Comparison of ENCODE assay signal across 15 cellular contexts in genomic region chr2:43026451-43027102, GRCh38.
A peak's percentile ranks its signal among the peaks of the same experiment; 100 is the strongest.
DNase-seq lines count a peak whose midpoint lies in the region; ATAC-seq and TF ChIP-seq lines count a peak whose summit lies in the region.
"Had no signal": no experiment of that assay in that cellular context is flagged by ENCODE, and none has a peak within 500 bp of the region (broad histone marks: within the 10 kb centered on the region; RNA-seq: fewer than 3 reads in every experiment).

No MANE protein-coding gene starts in this region.

- H3K4me1 ChIP-seq in IMR-90 (ENCODE audit: control insufficient read depth, insufficient read depth, low read length) (peaks cover 6% of the 10 kb centered on the region), heart left ventricle (peaks cover 0 to 40% (median 27%) of the 10 kb centered on the region in 12 donors), testis (peaks cover 11% of the 10 kb centered on the region), PC-3 (ENCODE audit: insufficient read depth, low read length) (0 out of 2 replicates have a peak, but pooled peaks cover 3% of the 10 kb centered on the region)

- dilution Hi-C loops in IMR-90 (cut with HindIII; ENCODE audit: low sequenced_read_pairs, unreplicated experiment) = no loop called here

- H2BK20ac ChIP-seq in IMR-90 (ENCODE audit: low read depth, low read length) = peak overlapping the region; percentile 15

- H3K18ac ChIP-seq in IMR-90 (ENCODE audit: low read depth, low read length) = peak overlapping the region; percentile 6; the same call in 1 of the 2 replicates

- H3K27ac Mint-ChIP-seq in natural killer cell treated with Interleukin-12 subunit alpha and Interleukin-12 subunit beta and Interleukin-15 and Interleukin-18, amount 100 ng/mL, for 72 hours = no peak overlapping the region

- H3K27me3 Mint-ChIP-seq in natural killer cell treated with Interleukin-12 subunit alpha and Interleukin-12 subunit beta and Interleukin-15 and Interleukin-18, amount 100 ng/mL, for 72 hours = peaks cover 3 to 7% of the 10 kb centered on the region in 2 donors
- H3K27me3 Mint-ChIP-seq: type B pancreatic cell had no signal

- H2AFZ ChIP-seq in IMR-90 (replicated peaks; ENCODE audit: low read length, poor library complexity) = no peak overlapping the region
- H2AFZ ChIP-seq in PC-3 (ENCODE audit: low read length) = no peak overlapping the region

- TF ChIP-seq RAD21 in IMR-90 (IDR thresholded peaks at IDR 0.05; ENCODE audit: low read length) = no peak

- H3K27me3 ChIP-seq in IMR-90 (ENCODE audit: control insufficient read depth, insufficient read depth, low read length) (no peaks in the 10 kb centered on the region), heart left ventricle (no peaks in the 10 kb centered on the region), testis (no peaks in the 10 kb centered on the region), PC-3 (ENCODE audit: low read length) (no peaks in the 10 kb centered on the region)
- H3K27me3 ChIP-seq: body of pancreas had no signal

- H3K4me1 Mint-ChIP-seq in natural killer cell treated with Interleukin-12 subunit alpha and Interleukin-12 subunit beta and Interleukin-15 and Interleukin-18, amount 100 ng/mL, for 72 hours (ENCODE audit: low read depth in 2 of 2) = peaks cover 9 to 31% of the 10 kb centered on the region in 2 donors

- ATAC-seq in IMR-90 (ENCODE audit: low read depth) (no peak), heart left ventricle (peak; percentile 10 to 53 (median 22)), PC-3 (no peak)
- peak in 1 of 2 donors; percentile 8 for ATAC-seq in natural killer cell treated with Interleukin-12 subunit alpha and Interleukin-12 subunit beta and Interleukin-15 and Interleukin-18, amount 100 ng/mL, for 72 hours
- ATAC-seq: body of pancreas had no signal

- H2AK5ac ChIP-seq in IMR-90 (ENCODE audit: low read depth, low read length) = peak overlapping the region; percentile 92; the same call in 1 of the 2 replicates

- no peak for TF ChIP-seq CTCF in IMR-90 (conservative IDR thresholded peaks at IDR 0.05; ENCODE audit: low read depth, low read length)
- TF ChIP-seq CTCF in heart left ventricle (IDR thresholded peaks at IDR 0.05) = no peak
- no peak for TF ChIP-seq CTCF in testis (IDR thresholded peaks at IDR 0.05)
- TF ChIP-seq CTCF in PC-3 (conservative IDR thresholded peaks at IDR 0.05; ENCODE audit: low read depth, low read length) = no peak

- H4K8ac ChIP-seq in IMR-90 (ENCODE audit: low read depth in 2 of 2, low read length in 2 of 2) = peak overlapping the region in 1 of 2 experiments; percentile 26; a peak in 1 of 4 replicates

- H3K14ac ChIP-seq in IMR-90 (replicated peaks; ENCODE audit: low read depth, low read length) = 0 out of 2 replicates have a peak overlapping the region, but pooled peaks have one; percentile 37

- H4K5ac ChIP-seq in IMR-90 (ENCODE audit: low read depth, low read length) = no peak overlapping the region; the same call in 1 of the 2 replicates

- BruUV-seq in IMR-90 (replicated peaks; lab: Mats Ljungman, UMichigan) (no TSS peak), PC-3 (replicated peaks; lab: Mats Ljungman, UMichigan) (no TSS peak)

- H3F3A ChIP-seq in PC-3 (ENCODE audit: low read length, unreplicated experiment) = no peaks in the 10 kb centered on the region

- peak overlapping the region; percentile 47; the same call in 1 of the 3 replicates for H2BK15ac ChIP-seq in IMR-90 (ENCODE audit: low read depth, low read length)

- in situ Hi-C loops in IMR-90 (cut with MboI; ENCODE audit: low sequenced_read_pairs) (no loop called here), ACHN (cut with HindIII; ENCODE audit: low pct_ligation_motif_present, low pct_unique_long_range_greater_than_20kb, low sequenced_read_pairs) (no loop called here)

- 100% methylated on average over 9 of the region's 17 CpGs; no CpG with 5 or more reads in 1 of the 2 experiments for WGBS in IMR-90 (ENCODE audit: extremely low coverage in 2 of 2, insufficient read length in 1 of 2), 2 experiments
- 72 to 82% (median 75%) methylated on average over 17 of the region's 17 CpGs for WGBS in heart left ventricle, 4 donors
- WGBS in testis, 2 donors = 83 to 85% methylated on average over 17 of the region's 17 CpGs

- peaks cover 0 to 4% of the 10 kb centered on the region in 2 experiments; a peak in 1 of 4 replicates for H3K79me1 ChIP-seq in IMR-90 (ENCODE audit: low read depth in 1 of 2, low read length in 2 of 2)

- H2AK9ac ChIP-seq in IMR-90 (replicated peaks; ENCODE audit: low read depth, low read length, poor library complexity) = no peak overlapping the region

- peak overlapping the region; percentile 36; the same call in 1 of the 2 replicates for H2BK120ac ChIP-seq in IMR-90 (ENCODE audit: low read depth, low read length)

- H4K20me1 ChIP-seq in IMR-90 (ENCODE audit: insufficient read depth, low read length) = no peaks in the 10 kb centered on the region
- no peaks in the 10 kb centered on the region for H4K20me1 ChIP-seq in PC-3 (ENCODE audit: low read length)

- H3K36me3 ChIP-seq in IMR-90 (ENCODE audit: control insufficient read depth, insufficient read depth, low read length) (no peaks in the 10 kb centered on the region), heart left ventricle (no peaks in the 10 kb centered on the region), testis (ENCODE audit: low read depth, missing control alignments) (no peaks in the 10 kb centered on the region), PC-3 (ENCODE audit: low read depth, low read length) (no peaks in the 10 kb centered on the region)

- no peak overlapping the region for H3K9ac ChIP-seq in IMR-90 (ENCODE audit: low read depth, low read length)
- no peak overlapping the region for H3K9ac ChIP-seq in PC-3 (ENCODE audit: low read length)

- H3K36me3 Mint-ChIP-seq in natural killer cell treated with Interleukin-12 subunit alpha and Interleukin-12 subunit beta and Interleukin-15 and Interleukin-18, amount 100 ng/mL, for 72 hours = peaks cover 8% of the 10 kb centered on the region

- H3K4me3 ChIP-seq in IMR-90 (ENCODE audit: insufficient read depth, low read depth, low read length) = no peak overlapping the region
- H3K4me3 ChIP-seq in heart left ventricle = no peak overlapping the region
- no peak overlapping the region for H3K4me3 ChIP-seq in testis
- no peak overlapping the region for H3K4me3 ChIP-seq in PC-3 (ENCODE audit: low read length)
- H3K4me3 ChIP-seq: body of pancreas, mucosa of descending colon had no signal

- H3K9me1 ChIP-seq in IMR-90 (ENCODE audit: insufficient read depth, low read length) = peaks cover 5% of the 10 kb centered on the region

- H3K4ac ChIP-seq in IMR-90 (ENCODE audit: low read depth, low read length) = peak overlapping the region; percentile 43

- DNase-seq in IMR-90 (no peak), heart left ventricle (peak in 1 of 5 donors; percentile 47), testis (no peak), PC-3 (no peak), GOT3 (lab: John Stamatoyannopoulos, UW) (no peak), D341Med (ENCODE audit: low spot score) (no peak), ACHN (no peak)
- peak; percentile 58 for DNase-seq in natural killer cell treated with Interleukin-12 subunit alpha and Interleukin-12 subunit beta and Interleukin-15 and Interleukin-18, amount 100 ng/mL, for 72 hours (ENCODE audit: low spot score)
- DNase-seq: activated gamma-delta T cell treated with Interleukin-2 at 50 U/mL for 16 hours; effector CD8-positive, alpha-beta T cell; NCI-H2029 treated with DMSO at 0.1 percent for 48 hours; NCI-H526 had no signal

- peaks cover 5% of the 10 kb centered on the region; the same call in 1 of the 2 replicates for H3K9me3 ChIP-seq in IMR-90 (ENCODE audit: control insufficient read depth, insufficient read depth, low read length)
- H3K9me3 ChIP-seq in heart left ventricle = peaks cover 0 to 10% (median 0%) of the 10 kb centered on the region in 12 donors
- no peaks in the 10 kb centered on the region for H3K9me3 ChIP-seq in testis
- H3K9me3 ChIP-seq in PC-3 (ENCODE audit: low read length) = no peaks in the 10 kb centered on the region
- H3K9me3 ChIP-seq: body of pancreas, mucosa of descending colon had no signal

- no peaks in the 10 kb centered on the region for H3K9me2 ChIP-seq in PC-3 (replicated peaks; ENCODE audit: low read length)

- TF ChIP-seq POLR2A in IMR-90 (IDR thresholded peaks at IDR 0.05; ENCODE audit: low read depth, low read length) (no peak), heart left ventricle (IDR thresholded peaks at IDR 0.05) (no peak), testis (IDR thresholded peaks at IDR 0.05) (no peak)

- peaks cover 5% of the 10 kb centered on the region for H3K9me3 Mint-ChIP-seq in natural killer cell treated with Interleukin-12 subunit alpha and Interleukin-12 subunit beta and Interleukin-15 and Interleukin-18, amount 100 ng/mL, for 72 hours

- H3K27ac ChIP-seq in IMR-90 (ENCODE audit: insufficient read depth, low read length) (no peak overlapping the region), heart left ventricle (peak overlapping the region in 10 of 12 donors; percentile 43 to 68 (median 50)), testis (peak overlapping the region; percentile 15 to 25), PC-3 (ENCODE audit: low read length) (no peak overlapping the region)

- H2BK5ac ChIP-seq in IMR-90 (ENCODE audit: low read depth, low read length, poor library complexity, severe bottlenecking) = no peak overlapping the region

- POLR2A ChIA-PET in IMR-90 (lab: Charles Lee; ENCODE audit: unreplicated experiment) (no interaction called here), PC-3 (lab: Charles Lee; ENCODE audit: unreplicated experiment) (no interaction called here)

- CTCF ChIA-PET in IMR-90 (lab: Yijun Ruan, JAX) (no interaction called here), PC-3 (lab: Charles Lee) (no interaction called here)

- intact Hi-C loops in IMR-90 (cut with micrococcal nuclease) (no loop called here), heart left ventricle (cut with DNase I) (loop anchor here in 8 of 10 donors (5.0 to 10.0 kb wide), 7 partner anchors 41 to 146 kb away; no protein-coding TSS in a partner anchor), testis (cut with DNase I; ENCODE audit: low total_unique reads) (no loop called here), PC-3 (cut with micrococcal nuclease) (no loop called here)

- no peak overlapping the region for H3K23ac ChIP-seq in IMR-90 (ENCODE audit: low read depth, low read length)

- H3K56ac ChIP-seq in IMR-90 (ENCODE audit: extremely low read depth, insufficient read depth, low read length) = no peak overlapping the region

- no peaks in the 10 kb centered on the region for H3K79me2 ChIP-seq in PC-3 (ENCODE audit: low read length)

- H4K91ac ChIP-seq in IMR-90 (ENCODE audit: insufficient read depth, low read depth, low read length) = no peak overlapping the region

- H3K4me3 Mint-ChIP-seq in natural killer cell treated with Interleukin-12 subunit alpha and Interleukin-12 subunit beta and Interleukin-15 and Interleukin-18, amount 100 ng/mL, for 72 hours = no peak overlapping the region
- H3K4me3 Mint-ChIP-seq: type B pancreatic cell had no signal

- H3K4me2 ChIP-seq in IMR-90 (ENCODE audit: low read depth, low read length) (no peak overlapping the region), PC-3 (ENCODE audit: low read length) (no peak overlapping the region)

TF ChIP-seq in IMR-90, 13 proteins besides CTCF, POLR2A, EP300 and RAD21 (continues in another document):
- TF ChIP-seq SMC3 (IDR thresholded peaks at IDR 0.05; ENCODE audit: low read depth, low read length) = no peak
- no peak for TF ChIP-seq CEBPB (IDR thresholded peaks at IDR 0.05; ENCODE audit: low read depth, low read length)
- no peak for TF ChIP-seq MAFK (IDR thresholded peaks at IDR 0.05; ENCODE audit: low read depth, low read length)
- TF ChIP-seq MXI1 (IDR thresholded peaks at IDR 0.05; ENCODE audit: borderline replicate concordance, low read depth, low read length) = no peak

Comparison
In these comparisons a context has a peak if more than half of its experiments do, and no peak if none do; other contexts are left out.
1. ATAC-seq: peak in heart left ventricle (4 of 4); none in IMR-90 (single experiment) and PC-3 (single experiment).
2. H3K27ac ChIP-seq: peak in heart left ventricle (10 of 12) and testis (2 of 2); none in IMR-90 (single experiment) and PC-3 (single experiment).
3. intact Hi-C loops: an anchor here in heart left ventricle (5.0 to 10.0 kb wide); none called in IMR-90, testis and PC-3.